ENCODE assay signal across 1 cellular context in the genomic region with DNA sequence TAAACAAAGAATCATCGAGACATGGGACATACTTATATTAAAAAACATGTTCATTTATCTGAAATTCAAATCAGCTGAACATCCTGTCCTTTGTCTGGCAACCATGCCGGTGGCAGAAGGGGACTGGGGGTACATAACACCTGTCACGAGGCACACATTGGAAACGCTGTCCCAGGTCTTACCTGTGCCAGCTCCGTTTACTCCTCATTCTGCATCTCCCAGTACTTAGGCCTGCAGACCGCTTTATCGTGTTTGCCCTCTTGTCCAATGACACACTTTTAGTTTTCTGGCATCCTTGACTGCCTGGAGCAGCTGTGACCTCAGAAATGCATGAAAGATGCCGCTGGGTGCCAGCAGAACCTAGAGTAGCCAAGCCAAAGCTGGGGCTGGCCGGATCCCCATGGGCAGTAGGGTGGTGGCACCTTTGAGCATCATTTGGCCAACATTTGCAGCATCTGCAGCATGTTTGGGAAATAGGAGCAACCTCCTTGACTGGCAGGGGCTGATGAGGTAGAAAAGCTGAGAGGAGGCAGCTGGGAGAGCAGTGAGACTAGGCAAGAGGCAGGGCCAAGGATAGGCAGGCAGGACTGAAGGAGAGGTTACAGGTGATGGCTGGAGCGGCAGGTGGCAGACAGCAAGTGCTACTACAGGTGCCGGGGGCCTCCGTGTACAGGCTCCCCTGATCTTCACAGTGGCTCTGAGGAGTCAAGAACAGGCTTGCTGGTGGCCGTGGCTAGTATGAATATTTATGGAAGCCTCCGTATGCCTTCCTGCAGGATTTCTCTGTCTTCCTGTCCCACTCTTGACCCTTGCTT.
TF ChIP-seq lines count a peak whose summit lies in the region.

No MANE protein-coding gene starts in this region.

TF ChIP-seq in GM23338, 12 proteins besides CTCF, POLR2A, EP300 and RAD21 (continued from another document):
- TF ChIP-seq, protein P1, sequence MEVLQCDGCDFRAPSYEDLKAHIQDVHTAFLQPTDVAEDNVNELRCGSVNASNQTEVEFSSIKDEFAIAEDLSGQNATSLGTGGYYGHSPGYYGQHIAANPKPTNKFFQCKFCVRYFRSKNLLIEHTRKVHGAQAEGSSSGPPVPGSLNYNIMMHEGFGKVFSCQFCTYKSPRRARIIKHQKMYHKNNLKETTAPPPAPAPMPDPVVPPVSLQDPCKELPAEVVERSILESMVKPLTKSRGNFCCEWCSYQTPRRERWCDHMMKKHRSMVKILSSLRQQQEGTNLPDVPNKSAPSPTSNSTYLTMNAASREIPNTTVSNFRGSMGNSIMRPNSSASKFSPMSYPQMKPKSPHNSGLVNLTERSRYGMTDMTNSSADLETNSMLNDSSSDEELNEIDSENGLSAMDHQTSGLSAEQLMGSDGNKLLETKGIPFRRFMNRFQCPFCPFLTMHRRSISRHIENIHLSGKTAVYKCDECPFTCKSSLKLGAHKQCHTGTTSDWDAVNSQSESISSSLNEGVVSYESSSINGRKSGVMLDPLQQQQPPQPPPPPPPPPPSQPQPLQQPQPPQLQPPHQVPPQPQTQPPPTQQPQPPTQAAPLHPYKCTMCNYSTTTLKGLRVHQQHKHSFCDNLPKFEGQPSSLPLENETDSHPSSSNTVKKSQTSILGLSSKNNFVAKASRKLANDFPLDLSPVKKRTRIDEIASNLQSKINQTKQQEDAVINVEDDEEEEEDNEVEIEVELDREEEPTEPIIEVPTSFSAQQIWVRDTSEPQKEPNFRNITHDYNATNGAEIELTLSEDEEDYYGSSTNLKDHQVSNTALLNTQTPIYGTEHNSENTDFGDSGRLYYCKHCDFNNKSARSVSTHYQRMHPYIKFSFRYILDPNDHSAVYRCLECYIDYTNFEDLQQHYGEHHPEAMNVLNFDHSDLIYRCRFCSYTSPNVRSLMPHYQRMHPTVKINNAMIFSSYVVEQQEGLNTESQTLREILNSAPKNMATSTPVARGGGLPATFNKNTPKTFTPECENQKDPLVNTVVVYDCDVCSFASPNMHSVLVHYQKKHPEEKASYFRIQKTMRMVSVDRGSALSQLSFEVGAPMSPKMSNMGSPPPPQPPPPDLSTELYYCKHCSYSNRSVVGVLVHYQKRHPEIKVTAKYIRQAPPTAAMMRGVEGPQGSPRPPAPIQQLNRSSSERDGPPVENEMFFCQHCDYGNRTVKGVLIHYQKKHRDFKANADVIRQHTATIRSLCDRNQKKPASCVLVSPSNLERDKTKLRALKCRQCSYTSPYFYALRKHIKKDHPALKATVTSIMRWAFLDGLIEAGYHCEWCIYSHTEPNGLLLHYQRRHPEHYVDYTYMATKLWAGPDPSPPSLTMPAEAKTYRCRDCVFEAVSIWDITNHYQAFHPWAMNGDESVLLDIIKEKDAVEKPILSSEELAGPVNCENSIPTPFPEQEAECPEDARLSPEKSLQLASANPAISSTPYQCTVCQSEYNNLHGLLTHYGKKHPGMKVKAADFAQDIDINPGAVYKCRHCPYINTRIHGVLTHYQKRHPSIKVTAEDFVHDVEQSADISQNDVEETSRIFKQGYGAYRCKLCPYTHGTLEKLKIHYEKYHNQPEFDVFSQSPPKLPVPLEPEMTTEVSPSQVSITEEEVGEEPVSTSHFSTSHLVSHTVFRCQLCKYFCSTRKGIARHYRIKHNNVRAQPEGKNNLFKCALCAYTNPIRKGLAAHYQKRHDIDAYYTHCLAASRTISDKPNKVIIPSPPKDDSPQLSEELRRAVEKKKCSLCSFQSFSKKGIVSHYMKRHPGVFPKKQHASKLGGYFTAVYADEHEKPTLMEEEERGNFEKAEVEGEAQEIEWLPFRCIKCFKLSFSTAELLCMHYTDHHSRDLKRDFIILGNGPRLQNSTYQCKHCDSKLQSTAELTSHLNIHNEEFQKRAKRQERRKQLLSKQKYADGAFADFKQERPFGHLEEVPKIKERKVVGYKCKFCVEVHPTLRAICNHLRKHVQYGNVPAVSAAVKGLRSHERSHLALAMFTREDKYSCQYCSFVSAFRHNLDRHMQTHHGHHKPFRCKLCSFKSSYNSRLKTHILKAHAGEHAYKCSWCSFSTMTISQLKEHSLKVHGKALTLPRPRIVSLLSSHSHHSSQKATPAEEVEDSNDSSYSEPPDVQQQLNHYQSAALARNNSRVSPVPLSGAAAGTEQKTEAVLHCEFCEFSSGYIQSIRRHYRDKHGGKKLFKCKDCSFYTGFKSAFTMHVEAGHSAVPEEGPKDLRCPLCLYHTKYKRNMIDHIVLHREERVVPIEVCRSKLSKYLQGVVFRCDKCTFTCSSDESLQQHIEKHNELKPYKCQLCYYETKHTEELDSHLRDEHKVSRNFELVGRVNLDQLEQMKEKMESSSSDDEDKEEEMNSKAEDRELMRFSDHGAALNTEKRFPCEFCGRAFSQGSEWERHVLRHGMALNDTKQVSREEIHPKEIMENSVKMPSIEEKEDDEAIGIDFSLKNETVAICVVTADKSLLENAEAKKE (CRISPR knock-in tag; IDR thresholded peaks at IDR 0.05), result no peak
- TF ChIP-seq, protein P2, sequence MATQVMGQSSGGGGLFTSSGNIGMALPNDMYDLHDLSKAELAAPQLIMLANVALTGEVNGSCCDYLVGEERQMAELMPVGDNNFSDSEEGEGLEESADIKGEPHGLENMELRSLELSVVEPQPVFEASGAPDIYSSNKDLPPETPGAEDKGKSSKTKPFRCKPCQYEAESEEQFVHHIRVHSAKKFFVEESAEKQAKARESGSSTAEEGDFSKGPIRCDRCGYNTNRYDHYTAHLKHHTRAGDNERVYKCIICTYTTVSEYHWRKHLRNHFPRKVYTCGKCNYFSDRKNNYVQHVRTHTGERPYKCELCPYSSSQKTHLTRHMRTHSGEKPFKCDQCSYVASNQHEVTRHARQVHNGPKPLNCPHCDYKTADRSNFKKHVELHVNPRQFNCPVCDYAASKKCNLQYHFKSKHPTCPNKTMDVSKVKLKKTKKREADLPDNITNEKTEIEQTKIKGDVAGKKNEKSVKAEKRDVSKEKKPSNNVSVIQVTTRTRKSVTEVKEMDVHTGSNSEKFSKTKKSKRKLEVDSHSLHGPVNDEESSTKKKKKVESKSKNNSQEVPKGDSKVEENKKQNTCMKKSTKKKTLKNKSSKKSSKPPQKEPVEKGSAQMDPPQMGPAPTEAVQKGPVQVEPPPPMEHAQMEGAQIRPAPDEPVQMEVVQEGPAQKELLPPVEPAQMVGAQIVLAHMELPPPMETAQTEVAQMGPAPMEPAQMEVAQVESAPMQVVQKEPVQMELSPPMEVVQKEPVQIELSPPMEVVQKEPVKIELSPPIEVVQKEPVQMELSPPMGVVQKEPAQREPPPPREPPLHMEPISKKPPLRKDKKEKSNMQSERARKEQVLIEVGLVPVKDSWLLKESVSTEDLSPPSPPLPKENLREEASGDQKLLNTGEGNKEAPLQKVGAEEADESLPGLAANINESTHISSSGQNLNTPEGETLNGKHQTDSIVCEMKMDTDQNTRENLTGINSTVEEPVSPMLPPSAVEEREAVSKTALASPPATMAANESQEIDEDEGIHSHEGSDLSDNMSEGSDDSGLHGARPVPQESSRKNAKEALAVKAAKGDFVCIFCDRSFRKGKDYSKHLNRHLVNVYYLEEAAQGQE (IDR thresholded peaks at IDR 0.05; ENCODE audit: unreplicated experiment), result no peak
- TF ChIP-seq, protein P3, sequence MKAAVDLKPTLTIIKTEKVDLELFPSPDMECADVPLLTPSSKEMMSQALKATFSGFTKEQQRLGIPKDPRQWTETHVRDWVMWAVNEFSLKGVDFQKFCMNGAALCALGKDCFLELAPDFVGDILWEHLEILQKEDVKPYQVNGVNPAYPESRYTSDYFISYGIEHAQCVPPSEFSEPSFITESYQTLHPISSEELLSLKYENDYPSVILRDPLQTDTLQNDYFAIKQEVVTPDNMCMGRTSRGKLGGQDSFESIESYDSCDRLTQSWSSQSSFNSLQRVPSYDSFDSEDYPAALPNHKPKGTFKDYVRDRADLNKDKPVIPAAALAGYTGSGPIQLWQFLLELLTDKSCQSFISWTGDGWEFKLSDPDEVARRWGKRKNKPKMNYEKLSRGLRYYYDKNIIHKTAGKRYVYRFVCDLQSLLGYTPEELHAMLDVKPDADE (IDR thresholded peaks at IDR 0.05), result no peak
- TF ChIP-seq JUNB (IDR thresholded peaks at IDR 0.05; ENCODE audit: unreplicated experiment) (no peak), EZH2phosphoT487 (IDR thresholded peaks at IDR 0.05; ENCODE audit: unreplicated experiment) (no peak), NANOG (IDR thresholded peaks at IDR 0.05; ENCODE audit: borderline replicate concordance) (no peak)
